ENCODE assay signal across 7 cellular contexts in the genomic region with DNA sequence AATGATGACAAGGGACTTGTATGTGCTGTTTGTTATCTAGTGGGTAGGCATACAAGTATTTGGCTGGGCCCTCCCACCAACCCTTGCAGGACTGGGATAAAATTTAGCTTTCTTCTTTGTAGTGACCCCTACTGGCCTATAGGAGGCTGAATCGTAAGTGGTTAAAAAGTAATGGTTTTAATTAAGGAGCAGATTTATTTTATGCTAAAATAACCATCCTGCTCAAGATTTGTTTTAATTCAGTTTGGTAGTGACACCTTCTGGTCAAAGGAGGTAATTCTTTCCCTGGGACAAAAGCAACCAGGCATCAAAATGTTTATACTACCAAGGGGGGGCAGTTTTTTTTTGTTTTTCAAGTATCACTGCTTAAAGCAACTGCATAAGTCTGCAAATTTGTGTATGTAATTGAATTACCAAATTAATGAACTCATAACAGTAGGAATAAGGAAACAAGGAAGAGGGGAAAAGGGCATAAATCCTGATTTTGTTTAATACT.
DNase-seq lines count a peak whose midpoint lies in the region; ATAC-seq and TF ChIP-seq lines count a peak whose summit lies in the region.

No MANE protein-coding gene starts in this region.

- H3K36me3 ChIP-seq in heart left ventricle: peaks cover 0 to 47% (median 41%) of the 10 kb centered on the region in 9 donors

- peak overlapping the region in 10 of 12 donors; percentile 11 to 74 (median 54) for H3K27ac ChIP-seq in heart left ventricle

- 0 to 6% (median 2%) methylated on average over 1 of the region's 1 CpG for WGBS in heart left ventricle, 4 donors

- H3K9me3 ChIP-seq in heart left ventricle: no peaks in the 10 kb centered on the region

- TF ChIP-seq POLR2A in heart left ventricle (IDR thresholded peaks at IDR 0.05): no peak

- TF ChIP-seq CTCF in GM20000 (IDR thresholded peaks at IDR 0.05; ENCODE audit: extremely low read depth, missing control alignments): peak; percentile 30
- peak; percentile 70 for TF ChIP-seq CTCF in WI38 (IDR thresholded peaks at IDR 0.05; ENCODE audit: low read depth, low read length)
- TF ChIP-seq CTCF in heart left ventricle (IDR thresholded peaks at IDR 0.05): peak; percentile 71 to 94 (median 82)

- H3K27me3 ChIP-seq in heart left ventricle: no peaks in the 10 kb centered on the region

- intact Hi-C loops in heart left ventricle (cut with DNase I): loop anchor here (2.0 to 10.0 kb wide), 17 partner anchors 77 to 822 kb away; a partner anchor contains a TSS
- intact Hi-C loops in sciatic nerve (cut with DNase I): loop anchor here (10.0 kb wide), 1 partner anchor 169 kb away; a partner anchor contains a TSS

- H3K4me1 ChIP-seq in heart left ventricle: peaks cover 0 to 46% (median 34%) of the 10 kb centered on the region in 12 donors

- peak; percentile 74 for DNase-seq in EL
- DNase-seq in GM20000 (ENCODE audit: low spot score): no peak
- peak; percentile 76 for DNase-seq in LHCN-M2 (ENCODE audit: low read depth)
- no peak for DNase-seq in heart left ventricle
- no peak for DNase-seq in sciatic nerve (ENCODE audit: low spot score)
- no peak for DNase-seq in activated CD8-positive, alpha-beta memory T cell treated with anti-CD3 and anti-CD28 coated beads, Interleukin-2, amount 50 U/mL, for 4 hours

- ATAC-seq in heart left ventricle (peak in 3 of 4 donors; percentile 42 to 65 (median 51)), sciatic nerve (peak; percentile 72)

- no peak overlapping the region for H3K4me3 ChIP-seq in WI38 (ENCODE audit: low read depth, low read length)
- no peak overlapping the region for H3K4me3 ChIP-seq in heart left ventricle

Comparison
In these comparisons a context has a peak if more than half of its experiments do, and no peak if none do; other contexts are left out.
1. DNase-seq: peak in EL (single experiment) and LHCN-M2 (single experiment); none in GM20000 (single experiment), heart left ventricle (0 of 5), sciatic nerve (single experiment) and activated CD8-positive, alpha-beta memory T cell treated with anti-CD3 and anti-CD28 coated beads, Interleukin-2, amount 50 U/mL, for 4 hours (single experiment).
2. CTCF ChIP-seq: peak in every context shown above with its lines; median percentile 82 in heart left ventricle; 70 in WI38; 30 in GM20000.